11 cellular contexts compared by ENCODE assay signal in the genomic region with DNA sequence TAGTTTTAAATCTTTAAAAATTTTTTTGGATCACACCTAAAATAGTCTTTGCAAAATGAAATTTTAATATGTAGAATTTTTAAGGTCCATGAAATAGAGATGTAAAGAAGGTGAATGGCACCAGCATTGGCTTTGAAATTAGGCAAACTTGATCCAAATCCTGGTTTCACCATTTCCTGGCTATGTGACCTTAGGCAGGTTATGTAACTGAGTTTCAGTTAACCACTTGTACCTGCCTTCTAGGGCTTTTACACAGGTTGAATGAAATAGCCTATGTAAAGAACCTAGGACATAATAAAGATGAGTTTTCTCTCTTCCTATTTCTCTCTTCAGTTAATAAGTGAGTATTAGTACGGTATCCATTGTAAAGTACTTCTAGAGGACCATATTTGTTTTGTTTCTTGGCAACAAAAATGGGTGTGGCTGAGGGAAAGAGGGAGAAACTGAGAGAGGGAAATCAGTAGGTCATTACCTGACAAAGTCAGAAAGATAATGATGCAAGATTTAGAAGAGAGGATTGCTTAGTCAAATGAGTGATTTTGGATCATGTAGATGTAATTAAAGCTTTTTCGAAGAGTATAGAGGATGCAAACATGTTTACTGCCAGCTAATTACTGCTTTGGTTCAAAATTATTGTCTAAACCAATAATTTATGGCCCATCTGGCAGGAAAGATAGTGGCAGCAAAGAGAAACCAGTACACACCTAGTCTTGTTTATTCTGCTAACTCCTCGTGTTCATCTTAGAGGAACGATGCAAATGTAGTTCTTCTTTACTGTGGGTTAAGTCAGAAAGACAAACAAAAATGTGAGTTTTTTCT.
DNase-seq lines count a peak whose midpoint lies in the region; ATAC-seq and TF ChIP-seq lines count a peak whose summit lies in the region.
"Had no signal": no experiment of that assay in that cellular context is flagged by ENCODE, and none has a peak within 500 bp of the region (broad histone marks: within the 10 kb centered on the region; RNA-seq: fewer than 3 reads in every experiment).

No MANE protein-coding gene starts in this region.

- H3K79me2 ChIP-seq in mammary epithelial cell (ENCODE audit: insufficient read depth, low read length), result peaks cover 89% of the 10 kb centered on the region

- DNase-seq in NCI-H1417 (lab: John Stamatoyannopoulos, UW), result peak in 2 of 3 experiments; percentile 49 to 94
- peak; percentile 35 for DNase-seq in mammary epithelial cell
- no peak for DNase-seq in osteocyte (ENCODE audit: extremely low spot score, unreplicated experiment)
- DNase-seq in NOMO-1 (lab: John Stamatoyannopoulos, UW; ENCODE audit: unreplicated experiment in 2 of 2), result no peak
- DNase-seq in progenitor cell of endocrine pancreas (ENCODE audit: low spot score, unreplicated experiment), result no peak
- no peak for DNase-seq in NCI-H2107 (lab: John Stamatoyannopoulos, UW)
- no peak for DNase-seq in GM10266 (ENCODE audit: extremely low spot score)
- DNase-seq: activated naive CD4-positive, alpha-beta T cell treated with anti-CD3 and anti-CD28 coated beads, Interleukin-2, amount 50 U/mL, for 16 hours; dermis blood vessel endothelial cell; NK-92 treated with Interleukin-12 subunit alpha and Interleukin-12 subunit beta, amount 100 ng/mL, for 24 hours had no signal

- WGBS in mammary epithelial cell (ENCODE audit: low coverage, missing lambda C conversion rate), result 86% methylated on average over 4 of the region's 4 CpGs

- in situ Hi-C loops in mammary epithelial cell (cut with MboI; ENCODE audit: low sequenced_read_pairs in 2 of 2), result no loop called here

- no peaks in the 10 kb centered on the region for H3K27me3 Mint-ChIP-seq in osteocyte (ENCODE audit: unreplicated experiment)
- H3K27me3 Mint-ChIP-seq in progenitor cell of endocrine pancreas, result no peaks in the 10 kb centered on the region

- no peak overlapping the region for H3K9ac ChIP-seq in mammary epithelial cell (ENCODE audit: insufficient read depth, low read length)

- H3K4me1 ChIP-seq in mammary epithelial cell (ENCODE audit: insufficient read depth, low read length), result peaks cover 18% of the 10 kb centered on the region

- H4K20me1 ChIP-seq in mammary epithelial cell (ENCODE audit: insufficient read depth, low read length), result no peaks in the 10 kb centered on the region

- peaks cover 2% of the 10 kb centered on the region for H3K36me3 ChIP-seq in mammary epithelial cell (ENCODE audit: insufficient read depth, low read length)

- TF ChIP-seq CTCF in mammary epithelial cell (conservative IDR thresholded peaks at IDR 0.05 in 1 of 2, IDR thresholded peaks at IDR 0.05 in 1 of 2; ENCODE audit: extremely low read depth in 1 of 2, insufficient read depth in 1 of 2, low read depth in 1 of 2, low read length in 2 of 2) (no peak), osteocyte (IDR thresholded peaks at IDR 0.05) (no peak), progenitor cell of endocrine pancreas (IDR thresholded peaks at IDR 0.05; ENCODE audit: unreplicated experiment) (no peak), GM10266 (IDR thresholded peaks at IDR 0.05; ENCODE audit: control insufficient read depth, insufficient read depth, low read depth, missing control alignments) (no peak)

- H3K4me1 Mint-ChIP-seq in osteocyte (ENCODE audit: unreplicated experiment) (peaks cover 91% of the 10 kb centered on the region), progenitor cell of endocrine pancreas (ENCODE audit: low read depth) (peaks cover 35% of the 10 kb centered on the region)

- peak overlapping the region; percentile 97 for H3K27ac Mint-ChIP-seq in osteocyte (ENCODE audit: unreplicated experiment)
- no peak overlapping the region for H3K27ac Mint-ChIP-seq in progenitor cell of endocrine pancreas

- H3K4me3 ChIP-seq in mammary epithelial cell (replicated peaks in 1 of 3; ENCODE audit: insufficient read depth in 1 of 3, low read depth in 2 of 3, low read length in 3 of 3), result no peak overlapping the region

- dilution Hi-C loops in mammary epithelial cell (cut with HindIII; ENCODE audit: low sequenced_read_pairs), result no loop called here

- CTCF ChIA-PET in mammary epithelial cell (lab: Charles Lee; ENCODE audit: low non-redundant PET), result no interaction called here

- H3K9me3 Mint-ChIP-seq in osteocyte (ENCODE audit: unreplicated experiment), result no peaks in the 10 kb centered on the region
- no peaks in the 10 kb centered on the region for H3K9me3 Mint-ChIP-seq in progenitor cell of endocrine pancreas (ENCODE audit: low read depth)

- H3K4me2 ChIP-seq in mammary epithelial cell (ENCODE audit: insufficient read depth, low read depth, low read length), result no peak overlapping the region

- peak overlapping the region; percentile 27 for H3K27ac ChIP-seq in mammary epithelial cell (ENCODE audit: insufficient read depth, low read depth, low read length)

- intact Hi-C loops in mammary epithelial cell (cut with micrococcal nuclease), result no loop called here

- peaks cover 2% of the 10 kb centered on the region for H3K36me3 Mint-ChIP-seq in osteocyte (ENCODE audit: unreplicated experiment)
- H3K36me3 Mint-ChIP-seq in progenitor cell of endocrine pancreas (ENCODE audit: insufficient read depth), result no peaks in the 10 kb centered on the region

- H2AFZ ChIP-seq in mammary epithelial cell (ENCODE audit: low read depth, low read length), result no peak overlapping the region

- peak; percentile 34 for ATAC-seq in GM21737 (IDR thresholded peaks at IDR 0.05; ENCODE audit: unreplicated experiment)

- no TSS peak for BruUV-seq in mammary epithelial cell (replicated peaks; lab: Mats Ljungman, UMichigan)

- H3K9me3 ChIP-seq in mammary epithelial cell (replicated peaks; ENCODE audit: insufficient read depth, low read length), result no peaks in the 10 kb centered on the region

- H3K4me3 Mint-ChIP-seq in osteocyte (ENCODE audit: unreplicated experiment), result no peak overlapping the region
- H3K4me3 Mint-ChIP-seq in progenitor cell of endocrine pancreas (ENCODE audit: low read depth), result no peak overlapping the region

- no peaks in the 10 kb centered on the region for H3K27me3 ChIP-seq in mammary epithelial cell (ENCODE audit: insufficient read depth, low read length)

Comparison
In these comparisons a context has a peak if more than half of its experiments do, and no peak if none do; other contexts are left out.
1. DNase-seq: peak in NCI-H1417 (2 of 3) and mammary epithelial cell (single experiment); none in osteocyte (single experiment), NOMO-1 (0 of 2), progenitor cell of endocrine pancreas (single experiment), NCI-H2107 (single experiment) and GM10266 (single experiment).